ENCODE assay signal across 1 cellular context in the genomic region with DNA sequence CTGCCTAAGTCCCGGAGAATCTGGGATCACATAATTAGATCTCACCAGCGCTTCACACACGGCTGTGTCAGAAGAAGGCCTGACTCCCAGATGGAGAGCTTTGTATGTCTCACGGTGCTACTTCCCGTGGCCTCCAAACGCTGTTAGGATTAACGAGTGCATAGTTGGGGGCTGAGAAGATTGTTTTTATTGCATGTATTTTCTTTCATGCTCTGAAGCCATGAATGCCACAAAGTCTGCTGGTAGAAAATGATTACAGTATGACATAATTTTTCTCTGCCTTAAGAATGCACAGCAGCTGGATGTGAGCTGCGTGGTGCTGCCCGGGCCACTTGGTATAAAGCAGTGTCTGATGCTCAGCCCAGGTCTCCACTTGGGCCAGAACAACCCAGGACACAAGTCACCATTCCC.
TF ChIP-seq lines count a peak whose summit lies in the region.

No MANE protein-coding gene starts in this region.

TF ChIP-seq in GM23338, 12 proteins besides CTCF, POLR2A, EP300 and RAD21 (continued from another document):
- TF ChIP-seq, protein P1, sequence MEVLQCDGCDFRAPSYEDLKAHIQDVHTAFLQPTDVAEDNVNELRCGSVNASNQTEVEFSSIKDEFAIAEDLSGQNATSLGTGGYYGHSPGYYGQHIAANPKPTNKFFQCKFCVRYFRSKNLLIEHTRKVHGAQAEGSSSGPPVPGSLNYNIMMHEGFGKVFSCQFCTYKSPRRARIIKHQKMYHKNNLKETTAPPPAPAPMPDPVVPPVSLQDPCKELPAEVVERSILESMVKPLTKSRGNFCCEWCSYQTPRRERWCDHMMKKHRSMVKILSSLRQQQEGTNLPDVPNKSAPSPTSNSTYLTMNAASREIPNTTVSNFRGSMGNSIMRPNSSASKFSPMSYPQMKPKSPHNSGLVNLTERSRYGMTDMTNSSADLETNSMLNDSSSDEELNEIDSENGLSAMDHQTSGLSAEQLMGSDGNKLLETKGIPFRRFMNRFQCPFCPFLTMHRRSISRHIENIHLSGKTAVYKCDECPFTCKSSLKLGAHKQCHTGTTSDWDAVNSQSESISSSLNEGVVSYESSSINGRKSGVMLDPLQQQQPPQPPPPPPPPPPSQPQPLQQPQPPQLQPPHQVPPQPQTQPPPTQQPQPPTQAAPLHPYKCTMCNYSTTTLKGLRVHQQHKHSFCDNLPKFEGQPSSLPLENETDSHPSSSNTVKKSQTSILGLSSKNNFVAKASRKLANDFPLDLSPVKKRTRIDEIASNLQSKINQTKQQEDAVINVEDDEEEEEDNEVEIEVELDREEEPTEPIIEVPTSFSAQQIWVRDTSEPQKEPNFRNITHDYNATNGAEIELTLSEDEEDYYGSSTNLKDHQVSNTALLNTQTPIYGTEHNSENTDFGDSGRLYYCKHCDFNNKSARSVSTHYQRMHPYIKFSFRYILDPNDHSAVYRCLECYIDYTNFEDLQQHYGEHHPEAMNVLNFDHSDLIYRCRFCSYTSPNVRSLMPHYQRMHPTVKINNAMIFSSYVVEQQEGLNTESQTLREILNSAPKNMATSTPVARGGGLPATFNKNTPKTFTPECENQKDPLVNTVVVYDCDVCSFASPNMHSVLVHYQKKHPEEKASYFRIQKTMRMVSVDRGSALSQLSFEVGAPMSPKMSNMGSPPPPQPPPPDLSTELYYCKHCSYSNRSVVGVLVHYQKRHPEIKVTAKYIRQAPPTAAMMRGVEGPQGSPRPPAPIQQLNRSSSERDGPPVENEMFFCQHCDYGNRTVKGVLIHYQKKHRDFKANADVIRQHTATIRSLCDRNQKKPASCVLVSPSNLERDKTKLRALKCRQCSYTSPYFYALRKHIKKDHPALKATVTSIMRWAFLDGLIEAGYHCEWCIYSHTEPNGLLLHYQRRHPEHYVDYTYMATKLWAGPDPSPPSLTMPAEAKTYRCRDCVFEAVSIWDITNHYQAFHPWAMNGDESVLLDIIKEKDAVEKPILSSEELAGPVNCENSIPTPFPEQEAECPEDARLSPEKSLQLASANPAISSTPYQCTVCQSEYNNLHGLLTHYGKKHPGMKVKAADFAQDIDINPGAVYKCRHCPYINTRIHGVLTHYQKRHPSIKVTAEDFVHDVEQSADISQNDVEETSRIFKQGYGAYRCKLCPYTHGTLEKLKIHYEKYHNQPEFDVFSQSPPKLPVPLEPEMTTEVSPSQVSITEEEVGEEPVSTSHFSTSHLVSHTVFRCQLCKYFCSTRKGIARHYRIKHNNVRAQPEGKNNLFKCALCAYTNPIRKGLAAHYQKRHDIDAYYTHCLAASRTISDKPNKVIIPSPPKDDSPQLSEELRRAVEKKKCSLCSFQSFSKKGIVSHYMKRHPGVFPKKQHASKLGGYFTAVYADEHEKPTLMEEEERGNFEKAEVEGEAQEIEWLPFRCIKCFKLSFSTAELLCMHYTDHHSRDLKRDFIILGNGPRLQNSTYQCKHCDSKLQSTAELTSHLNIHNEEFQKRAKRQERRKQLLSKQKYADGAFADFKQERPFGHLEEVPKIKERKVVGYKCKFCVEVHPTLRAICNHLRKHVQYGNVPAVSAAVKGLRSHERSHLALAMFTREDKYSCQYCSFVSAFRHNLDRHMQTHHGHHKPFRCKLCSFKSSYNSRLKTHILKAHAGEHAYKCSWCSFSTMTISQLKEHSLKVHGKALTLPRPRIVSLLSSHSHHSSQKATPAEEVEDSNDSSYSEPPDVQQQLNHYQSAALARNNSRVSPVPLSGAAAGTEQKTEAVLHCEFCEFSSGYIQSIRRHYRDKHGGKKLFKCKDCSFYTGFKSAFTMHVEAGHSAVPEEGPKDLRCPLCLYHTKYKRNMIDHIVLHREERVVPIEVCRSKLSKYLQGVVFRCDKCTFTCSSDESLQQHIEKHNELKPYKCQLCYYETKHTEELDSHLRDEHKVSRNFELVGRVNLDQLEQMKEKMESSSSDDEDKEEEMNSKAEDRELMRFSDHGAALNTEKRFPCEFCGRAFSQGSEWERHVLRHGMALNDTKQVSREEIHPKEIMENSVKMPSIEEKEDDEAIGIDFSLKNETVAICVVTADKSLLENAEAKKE (CRISPR knock-in tag; IDR thresholded peaks at IDR 0.05), result no peak
